ENCODE assay signal across 8 cellular contexts in the genomic region with DNA sequence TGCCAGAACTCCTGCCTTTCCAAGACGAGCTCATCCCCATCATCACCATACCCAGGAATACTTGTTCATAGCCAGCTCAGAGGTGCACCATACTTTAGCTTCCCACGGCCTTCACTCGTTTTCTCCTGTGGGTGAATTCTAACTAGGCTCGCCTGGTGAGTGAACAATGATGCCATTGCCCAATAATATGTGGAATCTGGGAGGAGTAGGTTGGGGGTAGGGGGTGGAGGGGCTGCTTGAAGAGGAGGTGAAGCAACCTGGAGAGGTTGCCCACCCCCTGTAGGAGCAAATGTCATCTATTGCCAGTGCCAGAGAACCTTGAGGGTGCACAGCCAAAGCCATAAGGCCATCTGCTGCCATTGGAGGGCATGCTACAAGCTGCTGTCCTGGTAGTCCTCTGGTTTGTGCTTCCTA. TPM values are rescaled to one million over a fixed set of nuclear protein-coding genes. Genes with fewer than 3 reads are reported as not detected.
DNase-seq lines count a peak whose midpoint lies in the region; ATAC-seq and TF ChIP-seq lines count a peak whose summit lies in the region.

No MANE protein-coding gene starts in this region.

- DNase-seq in GM13977 (ENCODE audit: low spot score) (peak; percentile 27), NT2/D1 (ENCODE audit: low read depth, low spot score) (no peak), epithelial cell of esophagus (ENCODE audit: low read depth) (no peak), progenitor cell of endocrine pancreas (ENCODE audit: low spot score, unreplicated experiment) (no peak), AG20443 (ENCODE audit: low spot score) (no peak), NCI-H345 treated with DMSO at 0.1 percent for 48 hours (lab: John Stamatoyannopoulos, UW; ENCODE audit: unreplicated experiment) (no peak)
- DNase-seq in stimulated activated CD4-positive, alpha-beta T cell treated with anti-CD3 and anti-CD28 coated beads, Interleukin-4, amount 100 ng/mL, for 4 hours, result no peak

- peak overlapping the region; percentile 97 for H3K27ac Mint-ChIP-seq in progenitor cell of endocrine pancreas

- peak overlapping the region; percentile 93 for H3K4me3 Mint-ChIP-seq in progenitor cell of endocrine pancreas (ENCODE audit: low read depth)

- no peaks in the 10 kb centered on the region for H3K36me3 ChIP-seq in NT2/D1 (ENCODE audit: insufficient read depth, insufficient read length, low read length)

- H3K27me3 ChIP-seq in NT2/D1 (ENCODE audit: insufficient read depth, insufficient read length), result no peaks in the 10 kb centered on the region

- H3K9ac ChIP-seq in NT2/D1 (ENCODE audit: insufficient read length, low read depth), result peak overlapping the region; percentile 71

- TF ChIP-seq CTCF in GM13977 (IDR thresholded peaks at IDR 0.05; ENCODE audit: extremely low read depth, insufficient read depth, missing control alignments) (no peak), epithelial cell of esophagus (IDR thresholded peaks at IDR 0.05; ENCODE audit: insufficient read depth, low read depth, low read length, missing control alignments) (no peak), progenitor cell of endocrine pancreas (IDR thresholded peaks at IDR 0.05; ENCODE audit: unreplicated experiment) (no peak)

- no peak for ATAC-seq in HG02678 (IDR thresholded peaks at IDR 0.05; ENCODE audit: unreplicated experiment)

- no peaks in the 10 kb centered on the region for H3K4me1 ChIP-seq in NT2/D1 (ENCODE audit: insufficient read depth, insufficient read length)

- no peaks in the 10 kb centered on the region for H3K9me3 ChIP-seq in NT2/D1 (ENCODE audit: insufficient read depth, low read length)

- in situ Hi-C loops in GM13977 (cut with MboI; ENCODE audit: low pct_unique_long_range_greater_than_20kb, low sequenced_read_pairs, unreplicated experiment), result no loop called here

- peaks cover 38% of the 10 kb centered on the region for H3K4me1 Mint-ChIP-seq in progenitor cell of endocrine pancreas (ENCODE audit: low read depth)

- H3K27me3 Mint-ChIP-seq in progenitor cell of endocrine pancreas, result no peaks in the 10 kb centered on the region

- H3K4me3 ChIP-seq in NT2/D1 (ENCODE audit: insufficient read length, low read depth) (peak overlapping the region; percentile 62), epithelial cell of esophagus (ENCODE audit: low read length) (peak overlapping the region; percentile 82)

- H3K36me3 Mint-ChIP-seq in progenitor cell of endocrine pancreas (ENCODE audit: insufficient read depth), result peaks cover 1% of the 10 kb centered on the region

- H3K9me3 Mint-ChIP-seq in progenitor cell of endocrine pancreas (ENCODE audit: low read depth), result no peaks in the 10 kb centered on the region

RNA-seq across cellular contexts. Expression of a gene that starts 0.6 kb away (rescaled TPM):
- 62.5 and 64.0 TPM in 2 replicates for total RNA-seq in progenitor cell of endocrine pancreas
